ENCODE assay signal across 9 cellular contexts in the genomic region with DNA sequence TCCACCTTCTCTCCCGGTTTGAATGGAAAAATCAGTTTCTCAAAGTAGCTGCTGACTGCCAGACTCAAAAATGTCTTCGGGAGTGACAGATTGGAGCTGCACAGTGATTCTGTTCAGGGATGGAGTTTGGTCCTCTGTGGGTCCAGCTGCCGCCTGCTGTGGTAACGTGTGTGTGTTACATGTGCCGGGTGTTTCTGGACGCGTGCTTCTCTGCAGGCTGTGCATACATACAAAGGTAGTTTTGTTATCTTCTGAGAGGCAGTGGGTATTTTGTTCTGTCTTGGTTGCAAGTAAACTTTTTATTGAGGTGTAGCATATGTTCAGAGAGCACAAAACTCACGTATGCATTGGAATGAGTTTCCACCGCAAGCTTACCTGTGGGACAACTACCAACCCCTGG. TPM values are rescaled to one million over a fixed set of nuclear protein-coding genes. Genes with fewer than 3 reads are reported as not detected.
DNase-seq lines count a peak whose midpoint lies in the region; ATAC-seq and TF ChIP-seq lines count a peak whose summit lies in the region.
"Had no signal": no experiment of that assay in that cellular context is flagged by ENCODE, and none has a peak within 500 bp of the region (broad histone marks: within the 10 kb centered on the region; RNA-seq: fewer than 3 reads in every experiment).

No MANE protein-coding gene starts in this region.

- H3K4me1 ChIP-seq in mesodermal cell (ENCODE audit: control insufficient read depth, insufficient read depth, low read length, poor library complexity, severe bottlenecking) (peaks cover 62% of the 10 kb centered on the region), upper lobe of right lung (peaks cover 78% of the 10 kb centered on the region)

- peaks cover 14% of the 10 kb centered on the region for H3K27me3 Mint-ChIP-seq in activated naive CD4-positive, alpha-beta T cell treated with anti-CD3 and anti-CD28 coated beads, Interleukin-2, amount 10 ng/mL, durations not matched to agents 7 days and 5 days

- no peak for TF ChIP-seq CTCF in choroid plexus epithelial cell (conservative IDR thresholded peaks at IDR 0.05; ENCODE audit: low read depth, low read length)
- TF ChIP-seq CTCF in upper lobe of right lung (IDR thresholded peaks at IDR 0.05), result no peak

- no peak overlapping the region for H3K4me3 Mint-ChIP-seq in activated naive CD4-positive, alpha-beta T cell treated with anti-CD3 and anti-CD28 coated beads, Interleukin-2, amount 10 ng/mL, durations not matched to agents 7 days and 5 days

- H3K9me3 ChIP-seq in mesodermal cell (ENCODE audit: control insufficient read depth, low read length) (no peaks in the 10 kb centered on the region), upper lobe of right lung (no peaks in the 10 kb centered on the region)

- WGBS in mesodermal cell (ENCODE audit: insufficient coverage in 2 of 2), 2 experiments, result 91 to 96% methylated on average over 4 to 8 of the region's 9 CpGs

- H3K27me3 ChIP-seq in upper lobe of right lung, result no peaks in the 10 kb centered on the region

- CTCF ChIA-PET in activated naive CD4-positive, alpha-beta T cell treated with anti-CD3 and anti-CD28 coated beads, Interleukin-2, amount 10 ng/mL, durations not matched to agents 7 days and 5 days (lab: Charles Lee), result no interaction called here

- no peak overlapping the region for H3K27ac Mint-ChIP-seq in activated naive CD4-positive, alpha-beta T cell treated with anti-CD3 and anti-CD28 coated beads, Interleukin-2, amount 10 ng/mL, durations not matched to agents 7 days and 5 days

- H3K36me3 ChIP-seq in mesodermal cell (ENCODE audit: control insufficient read depth, insufficient read depth, low read length) (peaks cover 62% of the 10 kb centered on the region), upper lobe of right lung (peaks cover 32% of the 10 kb centered on the region)

- H3K36me3 Mint-ChIP-seq in activated naive CD4-positive, alpha-beta T cell treated with anti-CD3 and anti-CD28 coated beads, Interleukin-2, amount 10 ng/mL, durations not matched to agents 7 days and 5 days, result no peaks in the 10 kb centered on the region

- H3K9me3 Mint-ChIP-seq in activated naive CD4-positive, alpha-beta T cell treated with anti-CD3 and anti-CD28 coated beads, Interleukin-2, amount 10 ng/mL, durations not matched to agents 7 days and 5 days, result no peaks in the 10 kb centered on the region

- intact Hi-C loops in upper lobe of right lung (cut with DNase I), result no loop called here

- H3K4me1 Mint-ChIP-seq in activated naive CD4-positive, alpha-beta T cell treated with anti-CD3 and anti-CD28 coated beads, Interleukin-2, amount 10 ng/mL, durations not matched to agents 7 days and 5 days, result peaks cover 10% of the 10 kb centered on the region

- DNase-seq in M059J (ENCODE audit: low read depth) (peak; percentile 62), choroid plexus epithelial cell (ENCODE audit: low read depth) (peak; percentile 43), upper lobe of right lung (no peak), NCI-H2171 treated with DMSO at 0.1 percent for 48 hours (lab: John Stamatoyannopoulos, UW) (no peak)
- DNase-seq in activated naive CD4-positive, alpha-beta T cell treated with anti-CD3 and anti-CD28 coated beads, Interleukin-2, amount 10 ng/mL, durations not matched to agents 7 days and 5 days, result no peak
- no peak for DNase-seq in NK-92 treated with Interleukin-12 subunit alpha and Interleukin-12 subunit beta, amount 100 ng/mL, for 24 hours (lab: John Stamatoyannopoulos, UW)
- DNase-seq: activated CD4-positive, alpha-beta T cell treated with anti-CD3 and anti-CD28 coated beads for 4 hours; Karpas-422 had no signal

- H3K27ac ChIP-seq in mesodermal cell (ENCODE audit: low read depth, low read length, severe bottlenecking) (peak overlapping the region; percentile 98), upper lobe of right lung (peak overlapping the region; percentile 87)

- no peak for ATAC-seq in upper lobe of right lung

- H3K4me3 ChIP-seq in choroid plexus epithelial cell (ENCODE audit: low read depth, low read length) (peak overlapping the region; percentile 84), mesodermal cell (ENCODE audit: extremely low read depth, insufficient read depth, low read length, poor library complexity, severe bottlenecking) (peak overlapping the region; percentile 15), upper lobe of right lung (peak overlapping the region; percentile 63)

RNA-seq across cellular contexts. Expression of a gene that starts 41.3 kb away (rescaled TPM):
- 103 and 135 TPM in 2 replicates for total RNA-seq in M059J (2014; rRNA removed; shearing (Covaris generic))
- polyA plus RNA-seq in mesodermal cell (2013, experiment 1 of 2), result 48.1 TPM
- 54.4 TPM for polyA plus RNA-seq in mesodermal cell (2013, experiment 2 of 2)
- total RNA-seq in upper lobe of right lung, result 63.1 TPM

Comparison
In these comparisons a context has a peak if more than half of its experiments do, and no peak if none do; other contexts are left out.
1. DNase-seq: peak in M059J (single experiment) and choroid plexus epithelial cell (single experiment); none in upper lobe of right lung (single experiment), NCI-H2171 treated with DMSO at 0.1 percent for 48 hours (single experiment), activated naive CD4-positive, alpha-beta T cell treated with anti-CD3 and anti-CD28 coated beads, Interleukin-2, amount 10 ng/mL, durations not matched to agents 7 days and 5 days (single experiment) and NK-92 treated with Interleukin-12 subunit alpha and Interleukin-12 subunit beta, amount 100 ng/mL, for 24 hours (single experiment).
2. H3K4me3 ChIP-seq: peak in every context shown above with its lines; median percentile 84 in choroid plexus epithelial cell; 63 in upper lobe of right lung; 15 in mesodermal cell.